8 cellular contexts compared by ENCODE assay signal in the genomic region with DNA sequence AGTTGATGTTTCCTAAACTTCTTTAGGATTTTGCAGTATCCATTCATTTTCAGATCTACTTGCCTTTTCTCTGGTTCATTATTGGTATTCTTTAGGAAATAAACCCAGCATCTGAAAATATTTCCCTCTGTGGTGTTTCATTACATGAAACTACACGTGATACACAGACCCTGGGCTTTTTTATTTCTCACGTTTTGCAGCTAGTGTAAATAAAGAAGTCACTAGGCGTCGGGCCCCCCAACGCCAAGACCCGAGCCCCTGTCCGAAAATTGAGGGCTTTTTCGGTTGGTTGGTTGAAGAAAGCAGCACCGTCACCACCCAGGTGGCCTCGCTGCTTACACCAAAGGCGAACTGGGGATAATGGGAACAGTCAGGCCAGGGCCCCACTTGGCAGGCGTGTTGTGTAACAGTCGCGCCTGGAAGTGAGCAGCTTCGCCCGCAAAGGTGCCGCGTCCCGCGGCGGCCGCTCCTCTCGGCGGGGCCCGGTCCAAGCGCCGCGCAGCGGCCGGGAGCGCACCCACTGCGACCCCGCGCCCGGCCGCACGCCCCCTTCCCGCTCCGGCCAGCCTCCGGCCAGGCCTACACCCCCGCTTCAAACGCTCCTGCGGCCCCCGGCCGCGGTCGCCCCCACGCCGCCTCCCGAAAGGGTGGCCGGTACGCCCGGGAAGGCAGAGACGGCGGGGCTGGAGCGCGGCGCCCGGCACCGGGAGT. TPM values are rescaled to one million over a fixed set of nuclear protein-coding genes. Genes with fewer than 3 reads are reported as not detected.
DNase-seq lines count a peak whose midpoint lies in the region; ATAC-seq and TF ChIP-seq lines count a peak whose summit lies in the region.

No MANE protein-coding gene starts in this region.

- CTCF ChIA-PET in activated CD4-positive, alpha-beta T cell treated with anti-CD3 and anti-CD28 coated beads, Interleukin-2, amount 10 ng/mL, durations not matched to agents 7 days and 5 days (lab: Charles Lee) = interaction anchor here (0.5 to 1.5 kb wide), 4 partner anchors 17 to 205 kb away, joined by 3 to 7 read pairs (median 4); no protein-coding TSS in a partner anchor

- peak overlapping the region; percentile 95 for H3K27ac Mint-ChIP-seq in activated CD4-positive, alpha-beta T cell treated with anti-CD3 and anti-CD28 coated beads, Interleukin-2, amount 10 ng/mL, durations not matched to agents 7 days and 5 days

- H3K36me3 Mint-ChIP-seq in activated CD4-positive, alpha-beta T cell treated with anti-CD3 and anti-CD28 coated beads, Interleukin-2, amount 10 ng/mL, durations not matched to agents 7 days and 5 days (ENCODE audit: low read depth) = peaks cover 17% of the 10 kb centered on the region

- DNase-seq in GM10266 (ENCODE audit: extremely low spot score) (peak; percentile 24), NAMALWA (ENCODE audit: low spot score) (peak; percentile 61), dedifferentiated amniotic fluid mesenchymal stem cell (ENCODE audit: extremely low spot score) (peak; percentile 28), left lobe of liver (ENCODE audit: low spot score) (peak; percentile 75)
- DNase-seq in activated CD4-positive, alpha-beta T cell treated with anti-CD3 and anti-CD28 coated beads, Interleukin-2, amount 10 ng/mL, durations not matched to agents 7 days and 5 days = peak; percentile 36
- peak; percentile 19 to 26 for DNase-seq in stimulated activated CD4-positive, alpha-beta T cell treated with anti-CD3 and anti-CD28 coated beads, Interleukin-1b, Interleukin-23, amount 100 ng/mL, for 4 hours (ENCODE audit: low read depth in 2 of 2)

- POLR2A ChIA-PET in activated CD4-positive, alpha-beta T cell treated with anti-CD3 and anti-CD28 coated beads, Interleukin-2, amount 10 ng/mL, durations not matched to agents 7 days and 5 days (lab: Charles Lee) = interaction anchor here (0.5 to 0.7 kb wide), 2 partner anchors 38 to 119 kb away, joined by 3 read pairs; no protein-coding TSS in a partner anchor

- H3K4me1 Mint-ChIP-seq in activated CD4-positive, alpha-beta T cell treated with anti-CD3 and anti-CD28 coated beads, Interleukin-2, amount 10 ng/mL, durations not matched to agents 7 days and 5 days = peaks cover 44% of the 10 kb centered on the region

- H3K4me3 Mint-ChIP-seq in activated CD4-positive, alpha-beta T cell treated with anti-CD3 and anti-CD28 coated beads, Interleukin-2, amount 10 ng/mL, durations not matched to agents 7 days and 5 days = peak overlapping the region; percentile 88

- H3K27me3 Mint-ChIP-seq in activated CD4-positive, alpha-beta T cell treated with anti-CD3 and anti-CD28 coated beads, Interleukin-2, amount 10 ng/mL, durations not matched to agents 7 days and 5 days = no peaks in the 10 kb centered on the region

- TF ChIP-seq CTCF in GM10266 (IDR thresholded peaks at IDR 0.05; ENCODE audit: control insufficient read depth, insufficient read depth, low read depth, missing control alignments) = peak; percentile 15

- peaks cover 3% of the 10 kb centered on the region for H3K9me3 Mint-ChIP-seq in activated CD4-positive, alpha-beta T cell treated with anti-CD3 and anti-CD28 coated beads, Interleukin-2, amount 10 ng/mL, durations not matched to agents 7 days and 5 days

- ATAC-seq in left lobe of liver (peak; percentile 23), GM21723 (IDR thresholded peaks at IDR 0.05; ENCODE audit: unreplicated experiment) (no peak), HG02759 (IDR thresholded peaks at IDR 0.05; ENCODE audit: unreplicated experiment) (no peak)

RNA-seq across cellular contexts. Expression of a gene that starts 1.2 kb away (rescaled TPM):
- total RNA-seq in activated CD4-positive, alpha-beta T cell treated with anti-CD3 and anti-CD28 coated beads, Interleukin-2, amount 10 ng/mL, durations not matched to agents 7 days and 5 days = 10 to 100 TPM; 33.6 to 35.9 TPM
- 46.2 TPM for total RNA-seq in left lobe of liver

RNA-seq across cellular contexts. Expression of a gene that starts 50.2 kb away (rescaled TPM):
- total RNA-seq in activated CD4-positive, alpha-beta T cell treated with anti-CD3 and anti-CD28 coated beads, Interleukin-2, amount 10 ng/mL, durations not matched to agents 7 days and 5 days = 10 to 100 TPM; 18.2 to 21.2 TPM
- total RNA-seq in left lobe of liver = 23.3 TPM

Comparison
In these comparisons a context has a peak if more than half of its experiments do, and no peak if none do; other contexts are left out.
1. DNase-seq: peak in every context shown above with its lines; median percentile 75 in left lobe of liver; 61 in NAMALWA; 36 in activated CD4-positive, alpha-beta T cell treated with anti-CD3 and anti-CD28 coated beads, Interleukin-2, amount 10 ng/mL, durations not matched to agents 7 days and 5 days; 28 in dedifferentiated amniotic fluid mesenchymal stem cell; 24 in GM10266; 22 in stimulated activated CD4-positive, alpha-beta T cell treated with anti-CD3 and anti-CD28 coated beads, Interleukin-1b, Interleukin-23, amount 100 ng/mL, for 4 hours.